Comparison of ENCODE assay signal across 8 cellular contexts in the genomic region with DNA sequence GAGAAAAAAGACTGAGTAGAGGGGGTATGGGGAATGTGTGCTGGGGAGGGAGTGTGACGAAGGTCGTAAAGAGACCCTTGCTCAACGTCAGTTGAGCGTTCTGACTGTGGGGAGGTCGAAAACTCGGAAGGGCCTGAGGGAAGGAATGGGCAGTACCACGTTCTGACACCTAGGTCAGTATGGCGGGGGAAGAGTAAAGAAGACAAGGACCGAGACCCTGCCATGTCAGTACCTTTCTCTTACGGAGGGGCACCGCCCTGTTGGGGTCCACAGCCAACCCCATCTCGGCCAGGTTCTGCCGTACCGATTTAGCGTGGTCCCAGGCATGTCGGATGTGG. TPM values are rescaled to one million over a fixed set of nuclear protein-coding genes. Genes with fewer than 3 reads are reported as not detected.
DNase-seq lines count a peak whose midpoint lies in the region; ATAC-seq, FAIRE-seq and TF ChIP-seq lines count a peak whose summit lies in the region.

No MANE protein-coding gene starts in this region.

- H3K79me2 ChIP-seq in fibroblast of lung (ENCODE audit: control insufficient read depth, insufficient read depth, low read length) = peaks cover 31% of the 10 kb centered on the region

- H3K4me2 ChIP-seq in fibroblast of lung (ENCODE audit: extremely low read depth, insufficient read depth, low read length) = peak overlapping the region; percentile 86

- H3K4me1 ChIP-seq in fibroblast of lung (ENCODE audit: control insufficient read depth, extremely low read depth, insufficient read depth, low read length) (peaks cover 12% of the 10 kb centered on the region), pancreas (peaks cover 0 to 24% (median 0%) of the 10 kb centered on the region in 3 donors)

- peaks cover 19% of the 10 kb centered on the region for H3K36me3 ChIP-seq in fibroblast of lung (ENCODE audit: control insufficient read depth, insufficient read depth, low read length)
- peaks cover 0 to 19% (median 12%) of the 10 kb centered on the region in 3 donors for H3K36me3 ChIP-seq in pancreas

- WGBS in pancreas, 2 donors = 0% methylated on average over 16 of the region's 16 CpGs

- peak overlapping the region; percentile 39 for H2AFZ ChIP-seq in fibroblast of lung (ENCODE audit: low read length)

- peak; percentile 15 for DNase-seq in stimulated activated CD4-positive, alpha-beta T cell treated with anti-CD3 and anti-CD28 coated beads, Interleukin-12 subunit alpha, Interleukin-12 subunit beta, amount 100 ng/mL, for 4 hours
- DNase-seq in stimulated activated CD4-positive, alpha-beta T cell treated with anti-CD3 and anti-CD28 coated beads, Interleukin-15, amount 100 ng/mL, for 24 hours = no peak
- DNase-seq in SW480 (ENCODE audit: low spot score) = peak; percentile 49
- DNase-seq in fibroblast of lung (ENCODE audit: low read depth in 2 of 2) = peak in 1 of 2 donors; percentile 18
- DNase-seq in pancreas = no peak
- no peak for DNase-seq in frontal cortex (ENCODE audit: low spot score in 2 of 2)

- intact Hi-C loops in pancreas (cut with DNase I) = no loop called here

- no peaks in the 10 kb centered on the region for H4K20me1 ChIP-seq in fibroblast of lung (ENCODE audit: control insufficient read depth, extremely low read depth, insufficient read depth, low read length)

- H3K9ac ChIP-seq in fibroblast of lung (ENCODE audit: insufficient read depth, low read length) = peak overlapping the region; percentile 63

- H3K4me3 ChIP-seq in fibroblast of lung (replicated peaks in 1 of 4; ENCODE audit: control extremely low read depth in 1 of 4, insufficient read depth in 1 of 4, low read depth in 3 of 4, low read length in 4 of 4) (peak overlapping the region; percentile 78 to 92 (median 88)), pancreas (peak overlapping the region; percentile 72 to 96 (median 75))

- H3K27ac ChIP-seq in fibroblast of lung (ENCODE audit: insufficient read depth, low read length) (peak overlapping the region; percentile 95), pancreas (no peak overlapping the region)

- no peaks in the 10 kb centered on the region for H3K27me3 ChIP-seq in fibroblast of lung (ENCODE audit: control insufficient read depth, insufficient read depth, low read length)
- H3K27me3 ChIP-seq in pancreas = no peaks in the 10 kb centered on the region

- FAIRE-seq in pancreas (lab: Jason Lieb, UNC) (no peak), frontal cortex (lab: Jason Lieb, UNC) (no peak)

- H3K9me3 ChIP-seq in fibroblast of lung (ENCODE audit: control insufficient read depth, insufficient read depth, low read depth, low read length) = no peaks in the 10 kb centered on the region
- H3K9me3 ChIP-seq in pancreas = no peaks in the 10 kb centered on the region

- TF ChIP-seq CTCF in fibroblast of lung (conservative IDR thresholded peaks at IDR 0.05 in 1 of 2, IDR thresholded peaks at IDR 0.05 in 1 of 2; ENCODE audit: low read depth in 1 of 2, low read length in 2 of 2) (no peak), pancreas (IDR thresholded peaks at IDR 0.05) (no peak)

- ATAC-seq in pancreas (no peak), GM21529 (IDR thresholded peaks at IDR 0.05; ENCODE audit: unreplicated experiment) (no peak), GM19397 (IDR thresholded peaks at IDR 0.05; ENCODE audit: unreplicated experiment) (no peak)

RNA-seq across cellular contexts. Expression of gene NOP16, which starts 0.4 kb away (rescaled TPM):
- total RNA-seq in fibroblast of lung = 10.3 and 11.1 TPM in 2 replicates
- 26.3 and 49.7 TPM in 2 replicates for polyA plus RNA-seq in fibroblast of lung
- 26.3 and 49.8 TPM in 2 replicates for polyA plus RNA-seq in fibroblast of lung (2012)
- 9.9 and 22.1 TPM in 2 replicates for polyA minus RNA-seq in fibroblast of lung (ENCODE audit: low replicate concordance)
- total RNA-seq in pancreas = 10 to 100 TPM in 2 of 6 donors, 1 to 10 TPM in 4; 4.7 to 13.3 (median 7.9) TPM
- 10 to 100 TPM; 18.4 to 23.2 TPM for polyA plus RNA-seq in pancreas
- 12.6 TPM for total RNA-seq in frontal cortex

RNA-seq across cellular contexts. Expression of gene HIGD2A, which starts 0.6 kb away (rescaled TPM):
- total RNA-seq in fibroblast of lung = 41.6 and 54.7 TPM in 2 replicates
- 77.6 and 94.9 TPM in 2 replicates for polyA plus RNA-seq in fibroblast of lung
- 143 and 164 TPM in 2 replicates for polyA plus RNA-seq in fibroblast of lung (2012)
- 52.9 and 67.0 TPM in 2 replicates for polyA minus RNA-seq in fibroblast of lung (ENCODE audit: low replicate concordance)
- 10 to 100 TPM; 30.0 to 47.4 (median 44.4) TPM for total RNA-seq in pancreas
- polyA plus RNA-seq in pancreas = 100 to 1,000 TPM; 101 to 109 TPM
- 27.7 TPM for total RNA-seq in frontal cortex

RNA-seq across cellular contexts. Expression of gene ARL10, which starts 22.7 kb away (rescaled TPM):
- total RNA-seq in fibroblast of lung = 9.8 and 11.1 TPM in 2 replicates
- 3.0 and 3.4 TPM in 2 replicates for polyA plus RNA-seq in fibroblast of lung
- 2.7 and 3.8 TPM in 2 replicates for polyA plus RNA-seq in fibroblast of lung (2012)
- 4.2 and 5.2 TPM in 2 replicates for polyA minus RNA-seq in fibroblast of lung (ENCODE audit: low replicate concordance)
- 1 to 10 TPM in 5 of 6 donors, under 1 TPM in 1; 0.95 to 5.3 (median 1.7) TPM for total RNA-seq in pancreas
- polyA plus RNA-seq in pancreas = 1 to 10 TPM; 3.0 to 4.0 TPM
- total RNA-seq in frontal cortex = 34.6 TPM

RNA-seq across cellular contexts. Expression of gene KIAA1191, which starts 26.4 kb away (rescaled TPM):
- total RNA-seq in fibroblast of lung (59.1 and 89.5 TPM in 2 replicates), pancreas (10 to 100 TPM; 37.0 to 58.5 (median 42.2) TPM), frontal cortex (111 TPM)
- polyA plus RNA-seq in fibroblast of lung (101 and 107 TPM in 2 replicates), pancreas (10 to 100 TPM; 28.7 to 43.3 TPM)
- polyA plus RNA-seq in fibroblast of lung (2012) = 69.6 and 81.1 TPM in 2 replicates
- polyA minus RNA-seq in fibroblast of lung (ENCODE audit: low replicate concordance) = 177 and 223 TPM in 2 replicates

RNA-seq across cellular contexts. Expression of gene CLTB, which starts 28.4 kb away (rescaled TPM):
- total RNA-seq in fibroblast of lung (74.2 and 94.3 TPM in 2 replicates), pancreas (10 to 100 TPM; 28.6 to 42.3 (median 32.6) TPM), frontal cortex (71.3 TPM)
- polyA plus RNA-seq in fibroblast of lung (90.8 and 116 TPM in 2 replicates), pancreas (10 to 100 TPM; 64.9 to 92.0 TPM)
- polyA plus RNA-seq in fibroblast of lung (2012) = 98.9 and 144 TPM in 2 replicates
- polyA minus RNA-seq in fibroblast of lung (ENCODE audit: low replicate concordance) = 14.7 and 20.6 TPM in 2 replicates

Comparison
In these comparisons a context has a peak if more than half of its experiments do, and no peak if none do; other contexts are left out.
1. DNase-seq: peak in stimulated activated CD4-positive, alpha-beta T cell treated with anti-CD3 and anti-CD28 coated beads, Interleukin-12 subunit alpha, Interleukin-12 subunit beta, amount 100 ng/mL, for 4 hours (single experiment) and SW480 (single experiment); none in stimulated activated CD4-positive, alpha-beta T cell treated with anti-CD3 and anti-CD28 coated beads, Interleukin-15, amount 100 ng/mL, for 24 hours (single experiment), pancreas (0 of 6) and frontal cortex (0 of 2).